ENCODE assay signal across 9 cellular contexts in genomic region chrX:6226646-6227444, GRCh38. TPM values are rescaled to one million over a fixed set of nuclear protein-coding genes. Genes with fewer than 3 reads are reported as not detected.
DNase-seq lines count a peak whose midpoint lies in the region; ATAC-seq, FAIRE-seq and TF ChIP-seq lines count a peak whose summit lies in the region.
"Had no signal": no experiment of that assay in that cellular context is flagged by ENCODE, and none has a peak within 500 bp of the region (broad histone marks: within the 10 kb centered on the region; RNA-seq: fewer than 3 reads in every experiment).

No MANE protein-coding gene starts in this region.

- ATAC-seq in heart left ventricle (peak in 3 of 4 donors; percentile 37 to 59 (median 57)), pancreas (peak in 2 of 4 donors; percentile 11 to 22)

- H3K4me3 ChIP-seq in Peyer's patch, result peak overlapping the region; percentile 21 to 49 (median 30)
- H3K4me3 ChIP-seq in heart left ventricle, result peak overlapping the region; percentile 10 to 59 (median 46)
- H3K4me3 ChIP-seq in pancreas, result peak overlapping the region in 3 of 4 donors; percentile 15 to 39 (median 26)
- H3K4me3 ChIP-seq in adrenal gland, result no peak overlapping the region

- peak overlapping the region in 3 of 4 donors; percentile 25 to 63 (median 39) for H3K27ac ChIP-seq in Peyer's patch
- peak overlapping the region in 1 of 12 donors; percentile 13 for H3K27ac ChIP-seq in heart left ventricle
- H3K27ac ChIP-seq in pancreas, result no peak overlapping the region
- no peak overlapping the region for H3K27ac ChIP-seq in adrenal gland

- intact Hi-C loops in heart left ventricle (cut with DNase I), result no loop called here
- intact Hi-C loops in pancreas (cut with DNase I), result no loop called here
- intact Hi-C loops in adrenal gland (cut with DNase I), result no loop called here

- H3K9me3 ChIP-seq in Peyer's patch (no peaks in the 10 kb centered on the region), heart left ventricle (no peaks in the 10 kb centered on the region), pancreas (no peaks in the 10 kb centered on the region), adrenal gland (replicated peaks in 1 of 3) (no peaks in the 10 kb centered on the region)

- WGBS in heart left ventricle, 4 donors, result 0 to 1% (median 1%) methylated on average over 41 to 59 of the region's 60 CpGs
- 1 to 2% methylated on average over 48 to 57 of the region's 60 CpGs for WGBS in pancreas, 2 donors
- WGBS in adrenal gland, 4 donors, result 0 to 1% (median 1%) methylated on average over 38 to 59 of the region's 60 CpGs; no CpG with 5 or more reads in 1 of the 4 donors

- DNase-seq in C1 segment of cervical spinal cord (lab: John Stamatoyannopoulos, UW) (peak in 8 of 14 donors; percentile 1 to 55 (median 26)), Peyer's patch (peak in 1 of 3 donors; percentile 33), heart left ventricle (peak in 1 of 5 donors; percentile 29), pancreas (peak in 3 of 6 donors; percentile 18 to 64 (median 60)), NOMO-1 treated with DMSO at 0.1 percent for 48 hours (lab: John Stamatoyannopoulos, UW; ENCODE audit: unreplicated experiment) (no peak), adrenal gland (no peak), mucosa of gallbladder (ENCODE audit: low spot score) (no peak), cortex of kidney (lab: John Stamatoyannopoulos, UW) (no peak)
- DNase-seq: T-helper 1 cell had no signal

- H3K36me3 ChIP-seq in Peyer's patch (no peaks in the 10 kb centered on the region), heart left ventricle (no peaks in the 10 kb centered on the region), pancreas (no peaks in the 10 kb centered on the region), adrenal gland (replicated peaks in 1 of 2) (no peaks in the 10 kb centered on the region)

- no peaks in the 10 kb centered on the region for H3K4me1 ChIP-seq in Peyer's patch
- peaks cover 0 to 18% (median 0%) of the 10 kb centered on the region in 12 donors for H3K4me1 ChIP-seq in heart left ventricle
- H3K4me1 ChIP-seq in pancreas, result no peaks in the 10 kb centered on the region
- H3K4me1 ChIP-seq in adrenal gland (replicated peaks in 1 of 2), result no peaks in the 10 kb centered on the region

- TF ChIP-seq CTCF in Peyer's patch (IDR thresholded peaks at IDR 0.05), result no peak
- TF ChIP-seq CTCF in heart left ventricle (IDR thresholded peaks at IDR 0.05), result no peak
- no peak for TF ChIP-seq CTCF in pancreas (IDR thresholded peaks at IDR 0.05)
- TF ChIP-seq CTCF in adrenal gland (IDR thresholded peaks at IDR 0.05), result no peak

- no peak for FAIRE-seq in pancreas (lab: Jason Lieb, UNC)

- TF ChIP-seq POLR2A in Peyer's patch (IDR thresholded peaks at IDR 0.05), result no peak
- no peak for TF ChIP-seq POLR2A in heart left ventricle (IDR thresholded peaks at IDR 0.05)
- no peak for TF ChIP-seq POLR2A in adrenal gland (IDR thresholded peaks at IDR 0.05)

- H3K27me3 ChIP-seq in Peyer's patch (no peaks in the 10 kb centered on the region), heart left ventricle (peaks cover 0 to 45% (median 0%) of the 10 kb centered on the region in 9 donors), pancreas (peaks cover 0 to 33% (median 0%) of the 10 kb centered on the region in 4 donors), adrenal gland (peaks cover 38% of the 10 kb centered on the region)

RNA-seq across cellular contexts. Expression of gene NLGN4X, which starts 1.8 kb away (rescaled TPM):
- total RNA-seq in Peyer's patch (1 to 10 TPM; 1.1 to 5.0 (median 2.4) TPM), heart left ventricle (1 to 10 TPM in 8 of 9 donors, under 1 TPM in 1; 0.83 to 5.5 (median 1.4) TPM), pancreas (1 to 10 TPM in 1 of 6 donors, under 1 TPM in 5; 0.12 to 1.4 (median 0.49) TPM), adrenal gland (1 to 10 TPM in 5 of 8 donors, under 1 TPM in 3; 0.52 to 2.8 (median 1.3) TPM), mucosa of gallbladder (3.6 TPM)
- polyA plus RNA-seq in heart left ventricle (1 to 10 TPM in 1 of 2 donors, under 1 TPM in 1; 0.30 to 1.2 TPM), pancreas (under 1 TPM; 0.11 to 0.49 TPM), adrenal gland (1 to 10 TPM in 1 of 3 donors, under 1 TPM in 2; 0.16 to 1.5 (median 0.30) TPM)

Comparison
In these comparisons a context has a peak if more than half of its experiments do, and no peak if none do; other contexts are left out.
1. DNase-seq: peak in C1 segment of cervical spinal cord (8 of 14); none in NOMO-1 treated with DMSO at 0.1 percent for 48 hours (single experiment), adrenal gland (0 of 7), mucosa of gallbladder (single experiment) and cortex of kidney (single experiment).
2. H3K27ac ChIP-seq: peak in Peyer's patch (3 of 4); none in pancreas (0 of 4) and adrenal gland (0 of 5).
3. H3K4me3 ChIP-seq: peak in Peyer's patch (4 of 4), heart left ventricle (12 of 12) and pancreas (3 of 4); none in adrenal gland (0 of 4).